In genomic region chr12:121518656-121519055, GRCh38 we compare ENCODE assay signal across 2 cellular contexts.
TF ChIP-seq lines count a peak whose summit lies in the region.

No MANE protein-coding gene starts in this region.

TF ChIP-seq in IMR-90, 13 proteins besides CTCF, POLR2A, EP300 and RAD21:
- TF ChIP-seq FOS (IDR thresholded peaks at IDR 0.05; ENCODE audit: low read depth, low read length) (no peak), NFE2L2 (IDR thresholded peaks at IDR 0.05; ENCODE audit: low read depth, low read length) (no peak), BHLHE40 (IDR thresholded peaks at IDR 0.05; ENCODE audit: low read depth, low read length) (no peak), MXI1 (IDR thresholded peaks at IDR 0.05; ENCODE audit: borderline replicate concordance, low read depth, low read length) (no peak), MAFK (IDR thresholded peaks at IDR 0.05; ENCODE audit: low read depth, low read length) (no peak), CEBPB (IDR thresholded peaks at IDR 0.05; ENCODE audit: low read depth, low read length) (no peak), CHD1 (IDR thresholded peaks at IDR 0.05; ENCODE audit: low read depth, low read length) (no peak), RFX5 (IDR thresholded peaks at IDR 0.05; ENCODE audit: low read depth, low read length) (no peak), MAZ (IDR thresholded peaks at IDR 0.05; ENCODE audit: borderline replicate concordance, low read depth, low read length) (no peak)
- TF ChIP-seq, protein P1, sequence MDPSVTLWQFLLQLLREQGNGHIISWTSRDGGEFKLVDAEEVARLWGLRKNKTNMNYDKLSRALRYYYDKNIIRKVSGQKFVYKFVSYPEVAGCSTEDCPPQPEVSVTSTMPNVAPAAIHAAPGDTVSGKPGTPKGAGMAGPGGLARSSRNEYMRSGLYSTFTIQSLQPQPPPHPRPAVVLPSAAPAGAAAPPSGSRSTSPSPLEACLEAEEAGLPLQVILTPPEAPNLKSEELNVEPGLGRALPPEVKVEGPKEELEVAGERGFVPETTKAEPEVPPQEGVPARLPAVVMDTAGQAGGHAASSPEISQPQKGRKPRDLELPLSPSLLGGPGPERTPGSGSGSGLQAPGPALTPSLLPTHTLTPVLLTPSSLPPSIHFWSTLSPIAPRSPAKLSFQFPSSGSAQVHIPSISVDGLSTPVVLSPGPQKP (IDR thresholded peaks at IDR 0.05; ENCODE audit: borderline replicate concordance, low read depth, low read length): no peak
- TF ChIP-seq, protein P2, sequence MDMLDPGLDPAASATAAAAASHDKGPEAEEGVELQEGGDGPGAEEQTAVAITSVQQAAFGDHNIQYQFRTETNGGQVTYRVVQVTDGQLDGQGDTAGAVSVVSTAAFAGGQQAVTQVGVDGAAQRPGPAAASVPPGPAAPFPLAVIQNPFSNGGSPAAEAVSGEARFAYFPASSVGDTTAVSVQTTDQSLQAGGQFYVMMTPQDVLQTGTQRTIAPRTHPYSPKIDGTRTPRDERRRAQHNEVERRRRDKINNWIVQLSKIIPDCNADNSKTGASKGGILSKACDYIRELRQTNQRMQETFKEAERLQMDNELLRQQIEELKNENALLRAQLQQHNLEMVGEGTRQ (IDR thresholded peaks at IDR 0.05; ENCODE audit: low read depth, low read length): no peak

TF ChIP-seq in H1, 55 proteins besides CTCF, POLR2A, EP300 and RAD21:
- no peak for TF ChIP-seq TAF1 (IDR thresholded peaks at IDR 0.05; ENCODE audit: low read depth, low read length)
- TF ChIP-seq SAP30 (IDR thresholded peaks at IDR 0.05; ENCODE audit: insufficient read depth, insufficient replicate concordance, low read length): no peak
- TF ChIP-seq SIN3A (conservative IDR thresholded peaks at IDR 0.05 in 1 of 2, IDR thresholded peaks at IDR 0.05 in 1 of 2; ENCODE audit: low read depth in 1 of 2, low read length in 2 of 2): no peak
- TF ChIP-seq CBX5 (IDR thresholded peaks at IDR 0.05; ENCODE audit: low read depth, low read length): no peak
- no peak for TF ChIP-seq SIRT6 (IDR thresholded peaks at IDR 0.05; ENCODE audit: low read length)
- TF ChIP-seq JUN (IDR thresholded peaks at IDR 0.05; ENCODE audit: low read depth, low read length): no peak
- TF ChIP-seq POU5F1 (IDR thresholded peaks at IDR 0.05; ENCODE audit: low read depth, low read length): no peak
- no peak for TF ChIP-seq TAF7 (optimal IDR thresholded peaks at IDR 0.05; ENCODE audit: borderline replicate concordance, low read depth, low read length)
- TF ChIP-seq HDAC2 (IDR thresholded peaks at IDR 0.05; ENCODE audit: borderline replicate concordance in 1 of 2, low read depth in 2 of 2, low read length in 2 of 2): no peak
- no peak for TF ChIP-seq ASH2L (IDR thresholded peaks at IDR 0.05; ENCODE audit: low read length)
TF ChIP-seq in H1: peak in this region for 0.
